Comparison of ENCODE assay signal across 8 cellular contexts in genomic region chr10:122374246-122374858, GRCh38. TPM values are rescaled to one million over a fixed set of nuclear protein-coding genes. Genes with fewer than 3 reads are reported as not detected.
DNase-seq lines count a peak whose midpoint lies in the region; ATAC-seq and TF ChIP-seq lines count a peak whose summit lies in the region.

PLEKHA1 (plus strand) TSS chr10:122374708; CDS start chr10:122393201, 18,493 bp downstream.

- H3K4me1 ChIP-seq in osteoblast (ENCODE audit: insufficient read depth, low read length) = peaks cover 10% of the 10 kb centered on the region

- H3K4me2 ChIP-seq in osteoblast (ENCODE audit: insufficient read depth, low read length) = peak within 1 kb of the TSS; percentile 99

- DNase-seq in GDM1 (lab: John Stamatoyannopoulos, UW) (peak; percentile 78), HFFc6 (peak; percentile 92), NB4 (ENCODE audit: low read depth) (peak; percentile 91), SW 1271 (lab: John Stamatoyannopoulos, UW) (peak; percentile 55 to 84), Right ventricle myocardium inferior (ENCODE audit: missing footprints) (peak; percentile 98), osteoblast (ENCODE audit: insufficient read length, low spot score, missing footprints) (peak; percentile 99)
- peak; percentile 91 for DNase-seq in activated naive CD8-positive, alpha-beta T cell treated with anti-CD3 and anti-CD28 coated beads, Interleukin-2, amount 50 U/mL, for 24 hours

- H3K4me3 Mint-ChIP-seq in HFFc6 = peak within 1 kb of the TSS; percentile 94
- peak within 1 kb of the TSS; percentile 90 for H3K4me3 Mint-ChIP-seq in activated naive CD8-positive, alpha-beta T cell treated with anti-CD3 and anti-CD28 coated beads, Interleukin-2, amount 50 U/mL, for 24 hours

- no peaks in the 10 kb centered on the region for H3K36me3 ChIP-seq in osteoblast (ENCODE audit: insufficient read depth, low read length)

- TF ChIP-seq POLR2A in NB4 (IDR thresholded peaks at IDR 0.05; ENCODE audit: extremely low read depth, insufficient read length) = no peak

- H3K79me2 ChIP-seq in osteoblast (ENCODE audit: insufficient read depth, low read length) = peaks cover 21% of the 10 kb centered on the region

- H3K27ac Mint-ChIP-seq in HFFc6 = peak within 1 kb of the TSS; percentile 85
- H3K27ac Mint-ChIP-seq in activated naive CD8-positive, alpha-beta T cell treated with anti-CD3 and anti-CD28 coated beads, Interleukin-2, amount 50 U/mL, for 24 hours = peak within 1 kb of the TSS; percentile 96

- peak within 1 kb of the TSS; percentile 96 for H2AFZ ChIP-seq in osteoblast (ENCODE audit: low read length)

- peak; percentile 87 for ATAC-seq in activated naive CD8-positive, alpha-beta T cell treated with anti-CD3 and anti-CD28 coated beads, Interleukin-2, amount 50 U/mL, for 24 hours
- ATAC-seq in Right ventricle myocardium inferior = peak; percentile 95

- H4K20me1 ChIP-seq in osteoblast (ENCODE audit: insufficient read depth, low read length) = peaks cover 7% of the 10 kb centered on the region

- H3K27me3 Mint-ChIP-seq in HFFc6 (ENCODE audit: insufficient read depth) = peaks cover 7% of the 10 kb centered on the region; the same call in 1 of the 2 replicates
- peaks cover 20% of the 10 kb centered on the region for H3K27me3 Mint-ChIP-seq in activated naive CD8-positive, alpha-beta T cell treated with anti-CD3 and anti-CD28 coated beads, Interleukin-2, amount 50 U/mL, for 24 hours

- H3K36me3 Mint-ChIP-seq in HFFc6 (ENCODE audit: low read depth) = no peaks in the 10 kb centered on the region
- peaks cover 3% of the 10 kb centered on the region for H3K36me3 Mint-ChIP-seq in activated naive CD8-positive, alpha-beta T cell treated with anti-CD3 and anti-CD28 coated beads, Interleukin-2, amount 50 U/mL, for 24 hours (ENCODE audit: low read depth)

- H3K27ac ChIP-seq in osteoblast (ENCODE audit: low read depth, low read length) (peak within 1 kb of the TSS; percentile 63), temporal lobe (ENCODE audit: low read depth, low read length) (peak within 1 kb of the TSS; percentile 98)

- peaks cover 29% of the 10 kb centered on the region for H3K27me3 ChIP-seq in osteoblast (ENCODE audit: insufficient read depth, low read length)

- H3K4me3 ChIP-seq in NB4 (ENCODE audit: low read depth, low read length) (peak within 1 kb of the TSS; percentile 40), osteoblast (ENCODE audit: insufficient read depth, low read length) (peak within 1 kb of the TSS; percentile 94)

- H3K4me1 Mint-ChIP-seq in HFFc6 (ENCODE audit: low read depth) = peaks cover 28% of the 10 kb centered on the region
- peaks cover 44% of the 10 kb centered on the region for H3K4me1 Mint-ChIP-seq in activated naive CD8-positive, alpha-beta T cell treated with anti-CD3 and anti-CD28 coated beads, Interleukin-2, amount 50 U/mL, for 24 hours

- TF ChIP-seq CTCF in HFFc6 (IDR thresholded peaks at IDR 0.05) = 0 out of 2 replicates have a peak, but pooled peaks have one; percentile 9
- TF ChIP-seq CTCF in NB4 (IDR thresholded peaks at IDR 0.05; ENCODE audit: low read depth, low read length) = no peak
- no peak for TF ChIP-seq CTCF in osteoblast (IDR thresholded peaks at IDR 0.05; ENCODE audit: extremely low read depth, low read depth, low read length)

- no peaks in the 10 kb centered on the region for H3K9me3 Mint-ChIP-seq in HFFc6
- H3K9me3 Mint-ChIP-seq in activated naive CD8-positive, alpha-beta T cell treated with anti-CD3 and anti-CD28 coated beads, Interleukin-2, amount 50 U/mL, for 24 hours = no peaks in the 10 kb centered on the region

- no peaks in the 10 kb centered on the region for H3K9me3 ChIP-seq in osteoblast (ENCODE audit: low read depth, low read length)

- intact Hi-C loops in Right ventricle myocardium inferior (cut with DNase I) = loop anchor here (2.0 kb wide), 1 partner anchor 32 kb away; no protein-coding TSS in a partner anchor

RNA-seq across cellular contexts. Expression of gene PLEKHA1, which starts in this region (rescaled TPM):
- 10 to 100 TPM; 17.7 to 26.2 (median 19.3) TPM for total RNA-seq in HFFc6 (2021; fragmentation: NEBNext Ultra II Directional; extraction: Animal tissue kit (Norgen Biotek cat#: 25700))
- total RNA-seq in Right ventricle myocardium inferior (68.0 TPM), osteoblast (17.4 and 19.7 TPM in 2 replicates), temporal lobe (26.3 TPM)

Comparison
In these comparisons a context has a peak if more than half of its experiments do, and no peak if none do; other contexts are left out.
1. Peak in every context shown above with its lines: DNase-seq, ATAC-seq, H3K4me3 ChIP-seq and H3K27ac ChIP-seq.